Comparison of ENCODE assay signal across 8 cellular contexts in the genomic region with DNA sequence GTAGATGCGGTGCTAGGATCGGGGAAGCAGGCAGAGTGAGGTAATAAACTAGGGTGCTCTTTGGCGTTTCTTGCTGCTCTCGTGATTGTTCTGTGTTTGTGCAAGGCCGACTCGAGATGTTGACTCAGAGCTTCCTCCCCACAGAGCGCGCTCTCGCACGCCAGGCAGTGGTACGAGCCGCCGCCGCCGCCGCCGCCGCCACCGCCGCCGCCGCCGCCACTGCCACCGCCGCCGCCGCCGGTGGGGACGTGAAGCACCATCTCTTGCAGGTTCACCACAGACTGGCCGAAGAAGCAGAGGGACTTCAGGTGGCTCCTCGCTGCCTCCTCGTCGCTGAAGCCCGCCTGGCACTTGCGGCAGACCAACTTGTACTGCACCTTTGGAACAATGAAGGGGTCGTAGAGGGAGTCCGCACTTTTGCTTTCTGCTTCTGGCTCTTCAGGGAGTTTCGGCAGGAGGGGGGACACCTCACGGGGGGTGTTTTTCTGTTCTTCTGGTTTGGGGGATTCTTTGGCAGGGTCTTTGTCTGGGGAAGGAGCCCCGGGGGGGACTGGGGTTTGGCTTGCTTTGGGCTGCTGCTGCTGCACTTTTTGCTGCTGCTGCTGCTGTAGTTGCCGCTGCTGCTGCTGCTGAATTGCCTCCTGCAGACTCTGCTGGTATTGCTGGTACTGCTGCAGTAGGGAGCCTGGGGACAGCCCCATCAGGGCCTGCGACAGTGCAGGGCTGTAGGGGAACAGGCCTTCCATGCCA.
DNase-seq lines count a peak whose midpoint lies in the region; ATAC-seq and TF ChIP-seq lines count a peak whose summit lies in the region.

No MANE protein-coding gene starts in this region.

- peaks cover 9 to 22% (median 19%) of the 10 kb centered on the region in 4 donors for H3K4me1 Mint-ChIP-seq in naive thymus-derived CD8-positive, alpha-beta T cell

- DNase-seq in GF-D8 (lab: John Stamatoyannopoulos, UW) (peak; percentile 67), HCEC 1CT (peak; percentile 92), NB4 (ENCODE audit: low read depth) (peak; percentile 96), activated T-cell treated with anti-CD3 and anti-CD28 coated beads for 24 hours (ENCODE audit: low read depth) (peak; percentile 54), esophagus muscularis mucosa (ENCODE audit: extremely low spot score) (peak; percentile 93), COLO829 (ENCODE audit: low spot score) (no peak)
- peak; percentile 36 to 81 (median 54) for DNase-seq in naive thymus-derived CD8-positive, alpha-beta T cell
- peak; percentile 37 to 60 for DNase-seq in stimulated activated CD8-positive, alpha-beta memory T cell treated with anti-CD3 and anti-CD28 coated beads, Interleukin-7, amount 100 ng/mL, for 48 hours (ENCODE audit: extremely low read depth in 1 of 2, low read depth in 1 of 2)

- peaks cover 0 to 25% (median 16%) of the 10 kb centered on the region in 4 donors for H3K4me1 ChIP-seq in esophagus muscularis mucosa

- no peaks in the 10 kb centered on the region for H3K9me3 ChIP-seq in esophagus muscularis mucosa

- no peaks in the 10 kb centered on the region for H3K9me3 Mint-ChIP-seq in naive thymus-derived CD8-positive, alpha-beta T cell

- peak overlapping the region; percentile 76 to 95 (median 90) for H3K27ac Mint-ChIP-seq in naive thymus-derived CD8-positive, alpha-beta T cell

- H3K27me3 ChIP-seq in esophagus muscularis mucosa = no peaks in the 10 kb centered on the region

- ATAC-seq in naive thymus-derived CD8-positive, alpha-beta T cell = peak; percentile 82 to 92

- TF ChIP-seq EP300 in esophagus muscularis mucosa (IDR thresholded peaks at IDR 0.05) = no peak

- peak overlapping the region; percentile 84 to 95 (median 93) for H3K4me3 Mint-ChIP-seq in naive thymus-derived CD8-positive, alpha-beta T cell

- no peaks in the 10 kb centered on the region for H3K36me3 Mint-ChIP-seq in naive thymus-derived CD8-positive, alpha-beta T cell

- 15% methylated on average over 26 of the region's 42 CpGs for WGBS in esophagus muscularis mucosa

- TF ChIP-seq POLR2A in NB4 (IDR thresholded peaks at IDR 0.05; ENCODE audit: extremely low read depth, insufficient read length) = no peak
- TF ChIP-seq POLR2A in esophagus muscularis mucosa (IDR thresholded peaks at IDR 0.05; ENCODE audit: low read depth) = no peak

- POLR2A ChIA-PET in naive thymus-derived CD8-positive, alpha-beta T cell (lab: Charles Lee) = interaction anchor here (0.6 to 1.3 kb wide), 5 partner anchors 9 to 1139 kb away, joined by 3 to 4 read pairs (median 3); no protein-coding TSS in a partner anchor

- TF ChIP-seq CTCF in NB4 (IDR thresholded peaks at IDR 0.05; ENCODE audit: low read depth, low read length) (no peak), esophagus muscularis mucosa (IDR thresholded peaks at IDR 0.05) (no peak)

- intact Hi-C loops in esophagus muscularis mucosa (cut with DNase I) = no loop called here

- H3K27ac ChIP-seq in esophagus muscularis mucosa (replicated peaks in 1 of 4) = peak overlapping the region; percentile 36 to 57 (median 54)

- peaks cover 0 to 11% (median 4%) of the 10 kb centered on the region in 5 donors for H3K27me3 Mint-ChIP-seq in naive thymus-derived CD8-positive, alpha-beta T cell

- peaks cover 0 to 36% (median 18%) of the 10 kb centered on the region in 4 donors for H3K36me3 ChIP-seq in esophagus muscularis mucosa

- peak overlapping the region; percentile 78 for H3K4me3 ChIP-seq in NB4 (ENCODE audit: low read depth, low read length)
- H3K4me3 ChIP-seq in esophagus muscularis mucosa = peak overlapping the region; percentile 45 to 63 (median 54)
